ENCODE assay signal across 16 cellular contexts in genomic region chr3:24400015-24400414, GRCh38.
"Had no signal": no experiment of that assay in that cellular context is flagged by ENCODE, and none has a peak within 500 bp of the region (broad histone marks: within the 10 kb centered on the region; RNA-seq: fewer than 3 reads in every experiment).

No MANE protein-coding gene starts in this region.

- H3K27ac ChIP-seq: esophagus squamous epithelium, foreskin keratinocyte, left lung, skin epidermis, tibial nerve had no signal

- H3K27me3 ChIP-seq: colonic mucosa, esophagus squamous epithelium, foreskin keratinocyte, heart left ventricle, left lung, tibial nerve had no signal

- H3K9me3 ChIP-seq: colonic mucosa, esophagus squamous epithelium, left lung had no signal

- H3K4me3 ChIP-seq: colonic mucosa, esophagus squamous epithelium, heart left ventricle, left lung, skin epidermis, tibial nerve had no signal

- H3K36me3 ChIP-seq: colonic mucosa, esophagus squamous epithelium, heart left ventricle, left lung, tibial nerve had no signal

- ATAC-seq: foreskin keratinocyte, left lung had no signal

- H3K4me1 ChIP-seq: foreskin keratinocyte, left lung had no signal

- DNase-seq: activated CD4-positive, alpha-beta memory T cell treated with anti-CD3 and anti-CD28 coated beads, Interleukin-2, amount 10 ng/mL, durations not matched to agents 7 days and 5 days; activated gamma-delta T cell treated with Interleukin-2 at 50 U/mL for 16 hours; activated T-cell treated with anti-CD3 and anti-CD28 coated beads, Interleukin-2, amount 50 U/mL, for 48 hours; caudate nucleus; colonic mucosa; esophagus squamous epithelium; foreskin keratinocyte; heart left ventricle; islet precursor cell; left lung; mesendoderm; nephron progenitor cell; stimulated activated CD4-positive, alpha-beta T cell treated with anti-CD3 and anti-CD28 coated beads, Interleukin-4, amount 100 ng/mL, for 4 hours; T-helper 9 cell had no signal
